In genomic region chr15:73658645-73659044, GRCh38 we compare ENCODE assay signal across 20 cellular contexts. TPM values are rescaled to one million over a fixed set of nuclear protein-coding genes. Genes with fewer than 3 reads are reported as not detected.
DNase-seq lines count a peak whose midpoint lies in the region; ATAC-seq and TF ChIP-seq lines count a peak whose summit lies in the region.
"Had no signal": no experiment of that assay in that cellular context is flagged by ENCODE, and none has a peak within 500 bp of the region (broad histone marks: within the 10 kb centered on the region; RNA-seq: fewer than 3 reads in every experiment).

No MANE protein-coding gene starts in this region.

- CTCF ChIA-PET in MCF 10A (lab: Yijun Ruan, JAX), result interaction anchor here (0.9 kb wide), 1 partner anchor 22 kb away, joined by 3 read pairs; no protein-coding TSS in a partner anchor

- BruUV-seq in MCF 10A (replicated peaks; lab: Mats Ljungman, UMichigan), result no TSS peak

- H3K9me3 ChIP-seq in endocrine pancreas (ENCODE audit: control insufficient read depth, low read length), result no peaks in the 10 kb centered on the region
- H3K9me3 ChIP-seq in psoas muscle, result no peaks in the 10 kb centered on the region
- H3K9me3 ChIP-seq: BE2C had no signal

- TF ChIP-seq CTCF in psoas muscle (IDR thresholded peaks at IDR 0.05) (no peak), MCF 10A (IDR thresholded peaks at IDR 0.05; ENCODE audit: unreplicated experiment) (no peak)

- no peak overlapping the region for H3K27ac ChIP-seq in psoas muscle
- H3K27ac ChIP-seq: BLaER1 had no signal

- H3K27me3 ChIP-seq in endocrine pancreas (ENCODE audit: control insufficient read depth, insufficient read depth, low read length), result no peaks in the 10 kb centered on the region
- peaks cover 0 to 6% (median 5%) of the 10 kb centered on the region in 3 donors for H3K27me3 ChIP-seq in psoas muscle (ENCODE audit: insufficient read depth in 3 of 3, low read length in 2 of 3)
- H3K27me3 ChIP-seq: BE2C, BLaER1 had no signal

- no peaks in the 10 kb centered on the region for H3K9me3 Mint-ChIP-seq in MCF 10A (ENCODE audit: unreplicated experiment)

- WGBS in psoas muscle, 3 donors, result 82 to 84% (median 82%) methylated on average over 1 of the region's 1 CpG

- H3K27me3 Mint-ChIP-seq in MCF 10A (ENCODE audit: insufficient read depth, unreplicated experiment), result no peaks in the 10 kb centered on the region

- no peaks in the 10 kb centered on the region for H3K36me3 ChIP-seq in endocrine pancreas (ENCODE audit: control insufficient read depth, insufficient read depth, low read length)
- no peaks in the 10 kb centered on the region for H3K36me3 ChIP-seq in psoas muscle (ENCODE audit: insufficient read depth in 1 of 2, low read depth in 1 of 2)
- H3K36me3 ChIP-seq: BE2C, BLaER1 had no signal

- intact Hi-C loops in psoas muscle (cut with DNase I) (no loop called here), MCF 10A (cut with micrococcal nuclease) (no loop called here), head of caudate nucleus (cut with DNase I) (no loop called here)

- POLR2A ChIA-PET in MCF 10A (lab: Yijun Ruan, JAX), result no interaction called here

- peak overlapping the region; percentile 13 for H3K9ac ChIP-seq in endocrine pancreas (ENCODE audit: control insufficient read depth, insufficient read depth, low read length)
- H3K9ac ChIP-seq: BLaER1 had no signal

- no peak overlapping the region for H3K4me3 Mint-ChIP-seq in MCF 10A (ENCODE audit: unreplicated experiment)
- H3K4me3 Mint-ChIP-seq: CD14-positive monocyte; CD4-positive, alpha-beta memory T cell; CD4-positive, CD25-positive, alpha-beta regulatory T cell; CD8-positive, alpha-beta memory T cell had no signal

- no peak overlapping the region for H3K4me3 ChIP-seq in endocrine pancreas (ENCODE audit: control insufficient read depth, insufficient read depth, low read length)
- H3K4me3 ChIP-seq in psoas muscle, result no peak overlapping the region
- H3K4me3 ChIP-seq: BLaER1 had no signal

- H3K36me3 Mint-ChIP-seq in MCF 10A (ENCODE audit: insufficient read depth, unreplicated experiment), result no peaks in the 10 kb centered on the region
- H3K36me3 Mint-ChIP-seq: CD14-positive monocyte; CD4-positive, CD25-positive, alpha-beta regulatory T cell had no signal

- H3K4me1 Mint-ChIP-seq in MCF 10A (ENCODE audit: insufficient read depth, unreplicated experiment), result no peaks in the 10 kb centered on the region
- H3K4me1 Mint-ChIP-seq: CD14-positive monocyte had no signal

- H3K4me1 ChIP-seq in endocrine pancreas (ENCODE audit: control insufficient read depth, insufficient read depth, low read length) (no peaks in the 10 kb centered on the region), psoas muscle (no peaks in the 10 kb centered on the region)
- H3K4me1 ChIP-seq: BE2C, BLaER1 had no signal

- DNase-seq in NCI-H2227 treated with DMSO at 0.1 percent for 48 hours (lab: John Stamatoyannopoulos, UW) (peak; percentile 6), psoas muscle (no peak), MCF 10A (ENCODE audit: unreplicated experiment) (no peak), SW480 (ENCODE audit: low spot score) (no peak), head of caudate nucleus (no peak)
- DNase-seq: 8988T; ACHN; BE2C; C1 segment of cervical spinal cord; Calu3; CD4-positive, alpha-beta memory T cell; CD4-positive, CD25-positive, alpha-beta regulatory T cell; CD8-positive, alpha-beta memory T cell; COR-L47; DMS79 treated with DMSO at 0.1 percent for 48 hours; GF-D8 had no signal

- H3K27ac Mint-ChIP-seq in MCF 10A (ENCODE audit: low read depth, unreplicated experiment), result no peak overlapping the region
- H3K27ac Mint-ChIP-seq: CD14-positive monocyte; CD4-positive, alpha-beta memory T cell; CD8-positive, alpha-beta memory T cell had no signal

- ATAC-seq in psoas muscle (peak in 3 of 4 donors; percentile 71 to 80 (median 78)), GM21529 (IDR thresholded peaks at IDR 0.05; ENCODE audit: unreplicated experiment) (no peak)

RNA-seq across cellular contexts. Expression of gene NPTN, which starts 25.5 kb away (rescaled TPM):
- total RNA-seq in psoas muscle (10 to 100 TPM; 28.8 to 40.8 (median 32.6) TPM), MCF 10A (2022) (71.0 and 78.9 TPM in 2 replicates)
- polyA plus RNA-seq in psoas muscle, result 10 to 100 TPM; 26.3 to 41.1 (median 32.1) TPM

RNA-seq across cellular contexts. Expression of gene CD276, which starts 25.5 kb away (rescaled TPM):
- total RNA-seq in psoas muscle (1 to 10 TPM; 7.5 to 8.9 (median 8.9) TPM), MCF 10A (2022) (52.8 and 57.7 TPM in 2 replicates)
- 10 to 100 TPM in 1 of 3 donors, 1 to 10 TPM in 2; 7.3 to 15.0 (median 7.7) TPM for polyA plus RNA-seq in psoas muscle
- total RNA-seq: CD4-positive, CD25-positive, alpha-beta regulatory T cell had no signal
- polyA plus RNA-seq: CD4-positive, alpha-beta memory T cell; CD4-positive, CD25-positive, alpha-beta regulatory T cell; CD8-positive, alpha-beta memory T cell had no signal
